ENCODE assay signal across 8 cellular contexts in the genomic region with DNA sequence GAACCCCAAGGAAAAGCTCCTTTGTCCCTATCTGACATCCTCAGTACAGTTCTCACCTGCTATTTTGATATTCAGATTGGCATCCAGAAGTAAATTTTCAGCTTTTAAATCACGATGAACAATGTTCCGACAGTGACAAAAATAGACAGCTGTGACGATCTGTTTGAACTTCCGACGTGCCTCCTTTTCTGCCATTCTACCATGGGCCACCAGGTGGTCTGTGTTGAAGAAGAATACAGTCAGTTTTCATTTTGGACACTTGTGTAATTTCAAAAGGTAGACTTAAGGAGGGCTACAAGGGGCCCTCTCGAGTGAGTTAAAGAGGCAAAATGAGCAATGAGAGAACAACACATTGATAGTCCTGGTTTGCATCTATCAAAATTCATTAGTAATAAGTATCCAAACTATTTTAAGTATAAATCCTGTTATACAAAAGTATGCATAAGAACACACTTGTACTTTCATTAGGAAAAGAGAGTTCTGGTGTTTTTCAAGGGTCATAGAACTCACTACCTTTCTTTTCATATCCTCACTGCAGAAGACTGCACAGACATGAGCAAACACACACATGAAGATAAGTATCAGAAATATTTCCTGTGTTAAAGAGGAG.
DNase-seq lines count a peak whose midpoint lies in the region; ATAC-seq and TF ChIP-seq lines count a peak whose summit lies in the region.
"Had no signal": no experiment of that assay in that cellular context is flagged by ENCODE, and none has a peak within 500 bp of the region (broad histone marks: within the 10 kb centered on the region; RNA-seq: fewer than 3 reads in every experiment).

No MANE protein-coding gene starts in this region.

- peaks cover 56 to 73% of the 10 kb centered on the region in 2 donors for H3K4me1 Mint-ChIP-seq in effector memory CD8-positive, alpha-beta T cell (ENCODE audit: low read depth in 2 of 2)

- H3K4me3 ChIP-seq in HFF-Myc (replicated peaks; ENCODE audit: low read depth, low read length), result no peak overlapping the region
- H3K4me3 ChIP-seq: lung had no signal

- H3K27ac Mint-ChIP-seq in effector memory CD8-positive, alpha-beta T cell, result peak overlapping the region; percentile 85 to 98

- H3K9me3 Mint-ChIP-seq in effector memory CD8-positive, alpha-beta T cell, result no peaks in the 10 kb centered on the region

- TF ChIP-seq CTCF in HFF-Myc (IDR thresholded peaks at IDR 0.05; ENCODE audit: low read depth, low read length, missing control alignments), result peak; percentile 47

- peaks cover 47% of the 10 kb centered on the region for H3K36me3 Mint-ChIP-seq in effector memory CD8-positive, alpha-beta T cell (ENCODE audit: insufficient read depth)

- ATAC-seq in effector memory CD8-positive, alpha-beta T cell (replicated peaks), result peak; percentile 33
- ATAC-seq in GM19395 (IDR thresholded peaks at IDR 0.05; ENCODE audit: unreplicated experiment) (no peak), GM19455 (IDR thresholded peaks at IDR 0.05; ENCODE audit: unreplicated experiment) (no peak)

- no peaks in the 10 kb centered on the region for H3K27me3 Mint-ChIP-seq in effector memory CD8-positive, alpha-beta T cell

- DNase-seq in HFF-Myc (ENCODE audit: extremely low read depth, low read depth) (no peak), T-helper 22 cell (ENCODE audit: low read depth) (peak; percentile 13), COLO829 (ENCODE audit: low spot score) (no peak)
- peak; percentile 33 to 59 (median 44) for DNase-seq in effector memory CD8-positive, alpha-beta T cell
- DNase-seq in stimulated activated CD8-positive, alpha-beta memory T cell treated with anti-CD3 and anti-CD28 coated beads, Interleukin-15, amount 100 ng/mL, for 4 hours (ENCODE audit: low read depth in 2 of 2), result peak; percentile 12 to 14

- peak overlapping the region; percentile 70 to 87 for H3K4me3 Mint-ChIP-seq in effector memory CD8-positive, alpha-beta T cell

Comparison
In these comparisons a context has a peak if more than half of its experiments do, and no peak if none do; other contexts are left out.
1. DNase-seq: peak in T-helper 22 cell (single experiment), effector memory CD8-positive, alpha-beta T cell (3 of 3) and stimulated activated CD8-positive, alpha-beta memory T cell treated with anti-CD3 and anti-CD28 coated beads, Interleukin-15, amount 100 ng/mL, for 4 hours (2 of 2); none in HFF-Myc (single experiment) and COLO829 (single experiment).